ENCODE assay signal across 22 cellular contexts in genomic region chr9:80086822-80087345, GRCh38.
DNase-seq lines count a peak whose midpoint lies in the region; ATAC-seq and TF ChIP-seq lines count a peak whose summit lies in the region.
"Had no signal": no experiment of that assay in that cellular context is flagged by ENCODE, and none has a peak within 500 bp of the region (broad histone marks: within the 10 kb centered on the region; RNA-seq: fewer than 3 reads in every experiment).

No MANE protein-coding gene starts in this region.

- CTCF ChIA-PET in WTC11 (lab: Charles Lee), result no interaction called here

- H3K27ac Mint-ChIP-seq in activated T-cell treated with anti-CD3 and anti-CD28 coated beads, Interleukin-2, amount 50 U/mL, for 24 hours, result peak overlapping the region; percentile 73
- H3K27ac Mint-ChIP-seq in WTC11 (0 out of 2 replicates have a peak overlapping the region, but pooled peaks have one; percentile 12), memory B cell (peak overlapping the region; percentile 42)
- H3K27ac Mint-ChIP-seq in stimulated activated naive CD8-positive, alpha-beta T cell treated with anti-CD3 and anti-CD28 coated beads, Interleukin-15, amount 100 ng/mL, for 72 hours, result peak overlapping the region; percentile 2 to 7
- H3K27ac Mint-ChIP-seq: H9 had no signal

- no peak overlapping the region for H3K4me3 Mint-ChIP-seq in activated T-cell treated with anti-CD3 and anti-CD28 coated beads, Interleukin-2, amount 50 U/mL, for 24 hours
- no peak overlapping the region for H3K4me3 Mint-ChIP-seq in WTC11
- no peak overlapping the region for H3K4me3 Mint-ChIP-seq in memory B cell
- H3K4me3 Mint-ChIP-seq in stimulated activated naive CD8-positive, alpha-beta T cell treated with anti-CD3 and anti-CD28 coated beads, Interleukin-15, amount 100 ng/mL, for 72 hours, result peak overlapping the region; percentile 50 to 59
- H3K4me3 Mint-ChIP-seq: CD4-positive, CD25-positive, alpha-beta regulatory T cell; H9 had no signal

- H3K27me3 Mint-ChIP-seq in activated T-cell treated with anti-CD3 and anti-CD28 coated beads, Interleukin-2, amount 50 U/mL, for 24 hours, result peaks cover 2% of the 10 kb centered on the region
- no peaks in the 10 kb centered on the region for H3K27me3 Mint-ChIP-seq in WTC11 (ENCODE audit: low read depth)
- no peaks in the 10 kb centered on the region for H3K27me3 Mint-ChIP-seq in memory B cell
- no peaks in the 10 kb centered on the region for H3K27me3 Mint-ChIP-seq in stimulated activated naive CD8-positive, alpha-beta T cell treated with anti-CD3 and anti-CD28 coated beads, Interleukin-15, amount 100 ng/mL, for 72 hours
- H3K27me3 Mint-ChIP-seq: CD4-positive, CD25-positive, alpha-beta regulatory T cell had no signal

- H3K9me3 Mint-ChIP-seq in activated T-cell treated with anti-CD3 and anti-CD28 coated beads, Interleukin-2, amount 50 U/mL, for 24 hours, result no peaks in the 10 kb centered on the region
- no peaks in the 10 kb centered on the region for H3K9me3 Mint-ChIP-seq in WTC11
- H3K9me3 Mint-ChIP-seq in memory B cell, result no peaks in the 10 kb centered on the region
- H3K9me3 Mint-ChIP-seq in stimulated activated naive CD8-positive, alpha-beta T cell treated with anti-CD3 and anti-CD28 coated beads, Interleukin-15, amount 100 ng/mL, for 72 hours, result no peaks in the 10 kb centered on the region
- H3K9me3 Mint-ChIP-seq: CD4-positive, CD25-positive, alpha-beta regulatory T cell; H9 had no signal

- H3K4me1 Mint-ChIP-seq in activated T-cell treated with anti-CD3 and anti-CD28 coated beads, Interleukin-2, amount 50 U/mL, for 24 hours (ENCODE audit: low read depth), result peaks cover 22% of the 10 kb centered on the region
- H3K4me1 Mint-ChIP-seq in WTC11 (no peaks in the 10 kb centered on the region), memory B cell (peaks cover 24% of the 10 kb centered on the region)
- H3K4me1 Mint-ChIP-seq in stimulated activated naive CD8-positive, alpha-beta T cell treated with anti-CD3 and anti-CD28 coated beads, Interleukin-15, amount 100 ng/mL, for 72 hours, result peaks cover 27% of the 10 kb centered on the region
- H3K4me1 Mint-ChIP-seq: H9 had no signal

- no peak for TF ChIP-seq CTCF in WTC11 (IDR thresholded peaks at IDR 0.05)

- POLR2A ChIA-PET in WTC11 (lab: Charles Lee), result no interaction called here

- no peak for DNase-seq in activated T-cell treated with anti-CD3 and anti-CD28 coated beads, Interleukin-2, amount 50 U/mL, for 24 hours
- no peak for DNase-seq in activated T-cell treated with anti-CD3 and anti-CD28 coated beads, Interleukin-2, amount 50 U/mL, for 1 hour
- DNase-seq in WTC11 (ENCODE audit: low spot score), result no peak
- DNase-seq in memory B cell (ENCODE audit: low spot score in 2 of 2), result no peak
- no peak for DNase-seq in stimulated activated naive CD8-positive, alpha-beta T cell treated with anti-CD3 and anti-CD28 coated beads, Interleukin-15, amount 100 ng/mL, for 72 hours
- DNase-seq in pons (ENCODE audit: low spot score), result no peak
- no peak for DNase-seq in C1 segment of cervical spinal cord (lab: John Stamatoyannopoulos, UW)
- DNase-seq in HCEC 1CT, result no peak
- DNase-seq: AML-193; CD4-positive, CD25-positive, alpha-beta regulatory T cell; DMS79 treated with DMSO at 0.1 percent for 48 hours; GM23248; H9; Kasumi-1; NCI-H1417; NCI-H1694 treated with DMSO at 0.1 percent for 48 hours; NCI-H2081 treated with DMSO at 0.1 percent for 48 hours; NCI-H2171 treated with DMSO at 0.1 percent for 48 hours; NCI-H526; OCI-M1; SJCRH30 had no signal

- H3K36me3 Mint-ChIP-seq in activated T-cell treated with anti-CD3 and anti-CD28 coated beads, Interleukin-2, amount 50 U/mL, for 24 hours (ENCODE audit: low read depth), result no peaks in the 10 kb centered on the region
- H3K36me3 Mint-ChIP-seq in WTC11 (no peaks in the 10 kb centered on the region), memory B cell (no peaks in the 10 kb centered on the region)
- H3K36me3 Mint-ChIP-seq: CD4-positive, CD25-positive, alpha-beta regulatory T cell had no signal

- ATAC-seq in WTC11 (no peak), memory B cell (ENCODE audit: low read depth) (peak; percentile 26)
- peak; percentile 63 for ATAC-seq in stimulated activated naive CD8-positive, alpha-beta T cell treated with anti-CD3 and anti-CD28 coated beads, Interleukin-15, amount 100 ng/mL, for 72 hours
- ATAC-seq: GM12878 had no signal

TF ChIP-seq in WTC11, 78 proteins besides CTCF, POLR2A, EP300 and RAD21:
- TF ChIP-seq NR3C1 (CRISPR knock-in tag; conservative IDR thresholded peaks at IDR 0.05; ENCODE audit: low read depth) (no peak), FOXK1 (CRISPR knock-in tag; IDR thresholded peaks at IDR 0.05) (no peak), FOXP4 (CRISPR knock-in tag; IDR thresholded peaks at IDR 0.05) (no peak), OVOL2 (CRISPR knock-in tag; IDR thresholded peaks at IDR 0.05; ENCODE audit: borderline replicate concordance) (no peak), MLX (CRISPR knock-in tag; IDR thresholded peaks at IDR 0.05) (no peak), ZNF232 (CRISPR knock-in tag; IDR thresholded peaks at IDR 0.05) (no peak), HMGA2 (CRISPR knock-in tag; IDR thresholded peaks at IDR 0.05) (no peak), MXD4 (CRISPR knock-in tag; IDR thresholded peaks at IDR 0.05; ENCODE audit: borderline replicate concordance) (no peak), ELF4 (CRISPR knock-in tag; IDR thresholded peaks at IDR 0.05; ENCODE audit: low read depth) (no peak), CREB1 (CRISPR knock-in tag; IDR thresholded peaks at IDR 0.05) (no peak), ZNF425 (CRISPR knock-in tag; conservative IDR thresholded peaks at IDR 0.05) (no peak), AFF4 (CRISPR knock-in tag; IDR thresholded peaks at IDR 0.05; ENCODE audit: borderline replicate concordance) (no peak), ZNF396 (CRISPR knock-in tag; IDR thresholded peaks at IDR 0.05; ENCODE audit: borderline replicate concordance) (no peak)
TF ChIP-seq in WTC11: peak in this region for 0.

Comparison
In these comparisons a context has a peak if more than half of its experiments do, and no peak if none do; other contexts are left out.
1. H3K27ac Mint-ChIP-seq: peak in every context shown above with its lines; median percentile 73 in activated T-cell treated with anti-CD3 and anti-CD28 coated beads, Interleukin-2, amount 50 U/mL, for 24 hours; 42 in memory B cell; 12 in WTC11; 4 in stimulated activated naive CD8-positive, alpha-beta T cell treated with anti-CD3 and anti-CD28 coated beads, Interleukin-15, amount 100 ng/mL, for 72 hours.
2. H3K4me3 Mint-ChIP-seq: peak in stimulated activated naive CD8-positive, alpha-beta T cell treated with anti-CD3 and anti-CD28 coated beads, Interleukin-15, amount 100 ng/mL, for 72 hours (2 of 2); none in activated T-cell treated with anti-CD3 and anti-CD28 coated beads, Interleukin-2, amount 50 U/mL, for 24 hours (single experiment), WTC11 (single experiment) and memory B cell (single experiment).